ENCODE assay signal across 1 cellular context in the genomic region with DNA sequence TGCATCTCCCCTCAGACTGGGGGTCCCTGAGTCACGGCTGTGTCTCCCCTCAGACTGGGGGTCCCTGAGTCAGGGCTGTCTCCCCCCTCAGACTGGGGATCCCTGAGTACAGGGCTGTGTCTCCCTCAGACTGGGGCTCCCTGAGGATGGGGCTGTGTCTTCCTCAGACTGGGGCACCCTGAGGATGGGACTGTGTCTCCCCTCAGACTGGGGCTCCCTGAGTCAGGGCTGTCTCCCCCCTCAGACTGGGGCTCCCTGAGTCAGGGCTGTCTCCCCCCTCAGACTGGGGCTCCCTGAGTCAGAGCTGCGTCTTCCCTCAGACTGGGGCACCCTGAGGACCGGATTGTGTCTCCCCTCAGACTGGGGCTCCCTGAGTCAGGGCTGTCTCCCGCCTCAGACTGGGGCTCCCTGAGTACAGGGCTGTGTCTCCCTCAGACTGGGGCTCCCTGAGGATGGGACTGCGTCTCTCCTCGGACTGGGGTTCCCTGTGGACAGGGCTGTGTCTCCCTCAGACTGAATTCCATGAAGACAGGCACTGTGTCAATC.
TF ChIP-seq lines count a peak whose summit lies in the region.

No MANE protein-coding gene starts in this region.

TF ChIP-seq in HepG2, 621 proteins besides CTCF, POLR2A, EP300 and RAD21:
- TF ChIP-seq ZSCAN22 (CRISPR knock-in tag; IDR thresholded peaks at IDR 0.05) (peak; percentile 94), PHF20 (CRISPR knock-in tag; IDR thresholded peaks at IDR 0.05) (0 out of 2 replicates have a peak, but pooled peaks have one; percentile 27), ZNF547 (CRISPR knock-in tag; IDR thresholded peaks at IDR 0.05) (0 out of 2 replicates have a peak, but pooled peaks have one; percentile 22)
